ENCODE assay signal across 1 cellular context in the genomic region with DNA sequence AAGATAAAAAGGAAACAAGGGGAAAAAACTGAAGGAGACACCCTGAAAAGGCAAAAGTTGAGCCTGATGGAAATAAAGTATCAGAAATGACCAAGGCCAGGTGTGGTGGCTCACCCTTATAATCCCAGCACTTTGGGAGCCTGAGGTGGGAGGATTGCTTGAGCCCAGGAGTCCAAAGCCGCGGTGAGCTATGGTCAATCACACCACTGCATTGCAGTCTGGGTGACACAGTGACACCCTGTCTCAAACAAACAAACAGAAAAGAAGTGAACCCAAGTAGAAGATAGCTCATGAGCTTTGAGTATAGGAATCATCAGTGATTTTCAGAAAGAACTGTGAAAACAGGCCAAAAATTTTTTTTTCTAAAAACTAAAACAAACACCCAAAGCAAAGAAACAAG.
TF ChIP-seq lines count a peak whose summit lies in the region.

No MANE protein-coding gene starts in this region.

TF ChIP-seq in HepG2, 621 proteins besides CTCF, POLR2A, EP300 and RAD21 (continued from another document):
- 0 out of 2 replicates have a peak, but pooled peaks have one; percentile 17 for TF ChIP-seq POGZ (CRISPR knock-in tag; IDR thresholded peaks at IDR 0.05)
